ENCODE assay signal across 8 cellular contexts in genomic region chr2:101473911-101474751, GRCh38. TPM values are rescaled to one million over a fixed set of nuclear protein-coding genes. Genes with fewer than 3 reads are reported as not detected.
DNase-seq lines count a peak whose midpoint lies in the region; ATAC-seq and TF ChIP-seq lines count a peak whose summit lies in the region.

No MANE protein-coding gene starts in this region.

- peak overlapping the region; percentile 93 for H2AFZ ChIP-seq in IMR-90 (replicated peaks; ENCODE audit: low read length, poor library complexity)

- no peaks in the 10 kb centered on the region for H3K9me3 ChIP-seq in IMR-90 (ENCODE audit: control insufficient read depth, insufficient read depth, low read length)
- H3K9me3 ChIP-seq in mucosa of rectum (ENCODE audit: control insufficient read depth in 2 of 2, low read length in 2 of 2) = no peaks in the 10 kb centered on the region

- peak overlapping the region; percentile 95 for H4K91ac ChIP-seq in IMR-90 (ENCODE audit: insufficient read depth, low read depth, low read length)

- H3K56ac ChIP-seq in IMR-90 (ENCODE audit: extremely low read depth, insufficient read depth, low read length) = peak overlapping the region; percentile 97

- H3K36me3 ChIP-seq in IMR-90 (ENCODE audit: control insufficient read depth, insufficient read depth, low read length) (no peaks in the 10 kb centered on the region), mucosa of rectum (ENCODE audit: control insufficient read depth in 2 of 2, insufficient read depth in 2 of 2, low read length in 2 of 2) (no peaks in the 10 kb centered on the region)

- peak overlapping the region; percentile 81; the same call in 1 of the 2 replicates for H2AK5ac ChIP-seq in IMR-90 (ENCODE audit: low read depth, low read length)

- H3K4me3 ChIP-seq in IMR-90 (ENCODE audit: insufficient read depth, low read depth, low read length) (peak overlapping the region; percentile 67), mucosa of rectum (ENCODE audit: low read length in 2 of 2) (peak overlapping the region; percentile 46 to 57)

- peak overlapping the region; percentile 92 for H3K23ac ChIP-seq in IMR-90 (ENCODE audit: low read depth, low read length)

- peak overlapping the region; percentile 95 for H3K4me2 ChIP-seq in IMR-90 (ENCODE audit: low read depth, low read length)

- H2BK120ac ChIP-seq in IMR-90 (ENCODE audit: low read depth, low read length) = peak overlapping the region; percentile 90

- peak; percentile 85 for DNase-seq in AG20443 (ENCODE audit: low spot score)
- peak; percentile 45 for DNase-seq in IMR-90
- DNase-seq in activated CD8-positive, alpha-beta memory T cell treated with anti-CD3 and anti-CD28 coated beads for 24 hours = peak; percentile 71
- DNase-seq in stimulated activated naive CD8-positive, alpha-beta T cell treated with anti-CD3 and anti-CD28 coated beads, Interleukin-15, amount 100 ng/mL, for 72 hours = peak; percentile 50 to 64
- no peak for DNase-seq in H4 (ENCODE audit: low spot score)

- no TSS peak for BruUV-seq in IMR-90 (replicated peaks; lab: Mats Ljungman, UMichigan)

- 0% methylated on average over 9 of the region's 94 CpGs; no CpG with 5 or more reads in 1 of the 2 experiments for WGBS in IMR-90 (ENCODE audit: extremely low coverage in 2 of 2, insufficient read length in 1 of 2), 2 experiments

- peak overlapping the region; percentile 93 for H3K4ac ChIP-seq in IMR-90 (ENCODE audit: low read depth, low read length)

- H3K9me1 ChIP-seq in IMR-90 (ENCODE audit: insufficient read depth, low read length) = 0 out of 2 replicates have a peak, but pooled peaks cover 4% of the 10 kb centered on the region

- in situ Hi-C loops in IMR-90 (cut with MboI; ENCODE audit: low sequenced_read_pairs) = no loop called here

- TF ChIP-seq POLR2A in IMR-90 (IDR thresholded peaks at IDR 0.05; ENCODE audit: low read depth, low read length) = no peak

- H4K20me1 ChIP-seq in IMR-90 (ENCODE audit: insufficient read depth, low read length) = no peaks in the 10 kb centered on the region

- H3K4me3 Mint-ChIP-seq in stimulated activated naive CD8-positive, alpha-beta T cell treated with anti-CD3 and anti-CD28 coated beads, Interleukin-15, amount 100 ng/mL, for 72 hours = peak overlapping the region; percentile 78 to 82

- H4K8ac ChIP-seq in IMR-90 (ENCODE audit: low read depth in 2 of 2, low read length in 2 of 2) = peak overlapping the region; percentile 96 to 97

- intact Hi-C loops in IMR-90 (cut with micrococcal nuclease) = loop anchor here (5.0 kb wide), 1 partner anchor 223 kb away; the partner anchor contains the start of gene MAP4K4

- H3K27me3 ChIP-seq in IMR-90 (ENCODE audit: control insufficient read depth, insufficient read depth, low read length) (no peaks in the 10 kb centered on the region), mucosa of rectum (ENCODE audit: control insufficient read depth in 2 of 2, insufficient read depth in 2 of 2, low read length in 2 of 2) (peaks cover 0 to 10% of the 10 kb centered on the region in 2 donors)

- H3K9ac ChIP-seq in IMR-90 (ENCODE audit: low read depth, low read length) = peak overlapping the region; percentile 70
- peak overlapping the region; percentile 8 to 45 for H3K9ac ChIP-seq in mucosa of rectum (ENCODE audit: low read depth in 1 of 2, low read length in 2 of 2)

- dilution Hi-C loops in IMR-90 (cut with HindIII; ENCODE audit: low sequenced_read_pairs, unreplicated experiment) = no loop called here

- H2BK20ac ChIP-seq in IMR-90 (ENCODE audit: low read depth, low read length) = peak overlapping the region; percentile 27

- no peaks in the 10 kb centered on the region for H3K9me3 Mint-ChIP-seq in stimulated activated naive CD8-positive, alpha-beta T cell treated with anti-CD3 and anti-CD28 coated beads, Interleukin-15, amount 100 ng/mL, for 72 hours

- peak overlapping the region; percentile 94 for H4K5ac ChIP-seq in IMR-90 (ENCODE audit: low read depth, low read length)

- H3K4me1 Mint-ChIP-seq in stimulated activated naive CD8-positive, alpha-beta T cell treated with anti-CD3 and anti-CD28 coated beads, Interleukin-15, amount 100 ng/mL, for 72 hours = peaks cover 13% of the 10 kb centered on the region

- CTCF ChIA-PET in IMR-90 (lab: Yijun Ruan, JAX) = interaction anchor here (0.6 kb wide), 1 partner anchor 29 kb away, joined by 3 read pairs; no protein-coding TSS in a partner anchor

- H2AK9ac ChIP-seq in IMR-90 (replicated peaks; ENCODE audit: low read depth, low read length, poor library complexity) = peak overlapping the region; percentile 95

- peaks cover 9% of the 10 kb centered on the region for H3K27me3 Mint-ChIP-seq in stimulated activated naive CD8-positive, alpha-beta T cell treated with anti-CD3 and anti-CD28 coated beads, Interleukin-15, amount 100 ng/mL, for 72 hours

- H2BK5ac ChIP-seq in IMR-90 (ENCODE audit: low read depth, low read length, poor library complexity, severe bottlenecking) = peak overlapping the region; percentile 95

- peak; percentile 80 for ATAC-seq in IMR-90 (ENCODE audit: low read depth)
- peak; percentile 55 for ATAC-seq in esophagus mucosa
- ATAC-seq in stimulated activated naive CD8-positive, alpha-beta T cell treated with anti-CD3 and anti-CD28 coated beads, Interleukin-15, amount 100 ng/mL, for 72 hours = peak; percentile 73
- no peak for ATAC-seq in GM21619 (IDR thresholded peaks at IDR 0.05; ENCODE audit: unreplicated experiment)

- H3K79me1 ChIP-seq in IMR-90 (ENCODE audit: low read depth in 1 of 2, low read length in 2 of 2) = peaks cover 15 to 40% of the 10 kb centered on the region in 2 experiments

- no peak for TF ChIP-seq RAD21 in IMR-90 (IDR thresholded peaks at IDR 0.05; ENCODE audit: low read length)

- no peak for TF ChIP-seq CTCF in IMR-90 (conservative IDR thresholded peaks at IDR 0.05; ENCODE audit: low read depth, low read length)

- H3K4me1 ChIP-seq in IMR-90 (ENCODE audit: control insufficient read depth, insufficient read depth, low read length) (peaks cover 4% of the 10 kb centered on the region), mucosa of rectum (ENCODE audit: control insufficient read depth in 2 of 2, insufficient read depth in 2 of 2, low read length in 2 of 2) (peaks cover 0 to 3% of the 10 kb centered on the region in 2 donors)

- H2BK15ac ChIP-seq in IMR-90 (ENCODE audit: low read depth, low read length) = peak overlapping the region; percentile 94; the same call in 2 of the 3 replicates

- POLR2A ChIA-PET in IMR-90 (lab: Charles Lee; ENCODE audit: unreplicated experiment) = interaction anchor here (0.6 to 1.6 kb wide), 5 partner anchors 9 to 272 kb away, joined by 3 to 6 read pairs (median 4); partner anchors contain the start of gene MAP4K4

- peak overlapping the region; percentile 91 for H3K18ac ChIP-seq in IMR-90 (ENCODE audit: low read depth, low read length)

- peak overlapping the region; percentile 87 to 92 for H3K27ac Mint-ChIP-seq in stimulated activated naive CD8-positive, alpha-beta T cell treated with anti-CD3 and anti-CD28 coated beads, Interleukin-15, amount 100 ng/mL, for 72 hours

- H3K27ac ChIP-seq in IMR-90 (ENCODE audit: insufficient read depth, low read length) (peak overlapping the region; percentile 92), mucosa of rectum (ENCODE audit: low read depth in 2 of 2, low read length in 2 of 2) (no peak overlapping the region)

- H3K14ac ChIP-seq in IMR-90 (replicated peaks; ENCODE audit: low read depth, low read length) = peak overlapping the region; percentile 97

TF ChIP-seq in IMR-90, 13 proteins besides CTCF, POLR2A, EP300 and RAD21:
- TF ChIP-seq MAZ (IDR thresholded peaks at IDR 0.05; ENCODE audit: borderline replicate concordance, low read depth, low read length) = 0 out of 2 replicates have a peak, but pooled peaks have one; percentile 18
- no peak for TF ChIP-seq RCOR1 (IDR thresholded peaks at IDR 0.05; ENCODE audit: insufficient replicate concordance, low read length)
- 0 out of 2 replicates have a peak, but pooled peaks have one; percentile 17 for TF ChIP-seq MXI1 (IDR thresholded peaks at IDR 0.05; ENCODE audit: borderline replicate concordance, low read depth, low read length)
- TF ChIP-seq CEBPB (IDR thresholded peaks at IDR 0.05; ENCODE audit: low read depth, low read length) = no peak
TF ChIP-seq in IMR-90: peak in this region for 2.

RNA-seq across cellular contexts. Expression of gene RFX8, which starts 0.8 kb away (rescaled TPM):
- total RNA-seq in IMR-90 (2012; rRNA removed) (1.9 and 2.9 TPM in 2 replicates), esophagus mucosa (not detected)
- 3.4 and 5.3 TPM in 2 replicates for polyA plus RNA-seq in IMR-90 (2012; rRNA removed)
- polyA plus RNA-seq in IMR-90 (2012; cell fraction: cytosol; rRNA removed) = 0.65 and 1.5 TPM in 2 replicates
- polyA plus RNA-seq in IMR-90 (2012; cell fraction: nucleus; rRNA removed; ENCODE audit: low replicate concordance) = 15.7 and 27.7 TPM in 2 replicates
- 0.41 TPM in 1 of 2 replicates, not detected in the other for total RNA-seq in H4 (2014; rRNA removed; shearing (Covaris generic))
